ENCODE assay signal across 22 cellular contexts in genomic region chr4:77089880-77090279, GRCh38.
"Had no signal": no experiment of that assay in that cellular context is flagged by ENCODE, and none has a peak within 500 bp of the region (broad histone marks: within the 10 kb centered on the region; RNA-seq: fewer than 3 reads in every experiment).

No MANE protein-coding gene starts in this region.

- H3K4me2 ChIP-seq: SK-N-SH had no signal

- ATAC-seq: Panc1, PC-3 had no signal

- FAIRE-seq: HTR-8/SVneo had no signal

- H3K9ac ChIP-seq: SK-N-SH had no signal

- H3K27me3 Mint-ChIP-seq: IgD-negative memory B cell had no signal

- H3K9me3 ChIP-seq: SK-N-SH had no signal

- DNase-seq: Karpas-422, KG1, MM.1S, NCI-H1092 treated with DMSO at 0.1 percent for 48 hours, NCI-H1436, NCI-H187, NCI-H2029, NCI-H2171 treated with DMSO at 0.1 percent for 48 hours, NCI-H345, NCI-H446 treated with DMSO at 0.1 percent for 48 hours, NCI-H510A treated with DMSO at 0.1 percent for 48 hours, NCI-H526, NCI-H82, PC-3, SHP77, SK-N-SH, SW 1271 had no signal

- H3K27ac ChIP-seq: HL-60, RWPE1 had no signal

- H3K9me3 Mint-ChIP-seq: IgD-negative memory B cell had no signal

- H3K27ac Mint-ChIP-seq: IgD-negative memory B cell had no signal
